12 cellular contexts compared by ENCODE assay signal in genomic region chr2:235230809-235231601, GRCh38.
DNase-seq lines count a peak whose midpoint lies in the region; ATAC-seq and TF ChIP-seq lines count a peak whose summit lies in the region.
"Had no signal": no experiment of that assay in that cellular context is flagged by ENCODE, and none has a peak within 500 bp of the region (broad histone marks: within the 10 kb centered on the region; RNA-seq: fewer than 3 reads in every experiment).

No MANE protein-coding gene starts in this region.

- H3K27ac ChIP-seq in left lung (no peak overlapping the region), brain microvascular endothelial cell (no peak overlapping the region)
- H3K27ac ChIP-seq: WERI-Rb-1 had no signal

- in situ Hi-C loops in astrocyte of the cerebellum (cut with HindIII; ENCODE audit: low sequenced_read_pairs) (no loop called here), GM13976 (cut with MboI; ENCODE audit: low sequenced_read_pairs, unreplicated experiment) (no loop called here), brain microvascular endothelial cell (cut with HindIII; ENCODE audit: low pct_ligation_motif_present, low sequenced_read_pairs) (no loop called here)

- no peaks in the 10 kb centered on the region for H3K9me3 ChIP-seq in left lung

- intact Hi-C loops in left lung (cut with DNase I), result no loop called here

- DNase-seq in DMS53 treated with DMSO at 0.1 percent for 48 hours (lab: John Stamatoyannopoulos, UW; ENCODE audit: unreplicated experiment) (peak; percentile 10), NCI-H2029 treated with DMSO at 0.1 percent for 48 hours (lab: John Stamatoyannopoulos, UW) (peak; percentile 64), astrocyte of the cerebellum (ENCODE audit: low read depth) (peak; percentile 12), left lung (no peak), islet precursor cell (no peak), glomerular visceral epithelial cell (ENCODE audit: extremely low spot score) (no peak), GM13976 (ENCODE audit: low spot score) (no peak), brain microvascular endothelial cell (no peak)
- DNase-seq: activated T-cell treated with anti-CD3 and anti-CD28 coated beads, Interleukin-2, amount 50 U/mL, for 72 hours; Kasumi-1; WERI-Rb-1 had no signal

- H3K4me1 ChIP-seq in left lung, result peaks cover 0 to 8% of the 10 kb centered on the region in 2 donors

- H3K4me3 ChIP-seq in astrocyte of the cerebellum (ENCODE audit: low read depth, low read length) (no peak overlapping the region), left lung (no peak overlapping the region), brain microvascular endothelial cell (ENCODE audit: low read depth, low read length) (no peak overlapping the region)
- H3K4me3 ChIP-seq: skin epidermis had no signal

- H3K27me3 ChIP-seq in left lung, result no peaks in the 10 kb centered on the region
- H3K27me3 ChIP-seq in brain microvascular endothelial cell (replicated peaks), result no peaks in the 10 kb centered on the region

- peak; percentile 83 for ATAC-seq in left lung
- ATAC-seq: activated T-cell treated with anti-CD3 and anti-CD28 coated beads, Interleukin-2, amount 50 U/mL, for 72 hours had no signal

- TF ChIP-seq CTCF in astrocyte of the cerebellum (IDR thresholded peaks at IDR 0.05; ENCODE audit: low read depth, low read length, missing control alignments) (no peak), left lung (IDR thresholded peaks at IDR 0.05) (no peak), GM13976 (IDR thresholded peaks at IDR 0.05; ENCODE audit: borderline replicate concordance, control extremely low read depth, extremely low read depth, insufficient read depth, missing control alignments) (no peak), brain microvascular endothelial cell (IDR thresholded peaks at IDR 0.05; ENCODE audit: low read depth, low read length, missing control alignments) (no peak)

- no peaks in the 10 kb centered on the region for H3K36me3 ChIP-seq in left lung
- no peaks in the 10 kb centered on the region for H3K36me3 ChIP-seq in brain microvascular endothelial cell (replicated peaks)
- H3K36me3 ChIP-seq: WERI-Rb-1 had no signal

Comparison
In these comparisons a context has a peak if more than half of its experiments do, and no peak if none do; other contexts are left out.
1. DNase-seq: peak in DMS53 treated with DMSO at 0.1 percent for 48 hours (single experiment), NCI-H2029 treated with DMSO at 0.1 percent for 48 hours (single experiment) and astrocyte of the cerebellum (single experiment); none in left lung (0 of 2), islet precursor cell (single experiment), glomerular visceral epithelial cell (single experiment), GM13976 (single experiment) and brain microvascular endothelial cell (single experiment).